Comparison of ENCODE assay signal across 9 cellular contexts in the genomic region with DNA sequence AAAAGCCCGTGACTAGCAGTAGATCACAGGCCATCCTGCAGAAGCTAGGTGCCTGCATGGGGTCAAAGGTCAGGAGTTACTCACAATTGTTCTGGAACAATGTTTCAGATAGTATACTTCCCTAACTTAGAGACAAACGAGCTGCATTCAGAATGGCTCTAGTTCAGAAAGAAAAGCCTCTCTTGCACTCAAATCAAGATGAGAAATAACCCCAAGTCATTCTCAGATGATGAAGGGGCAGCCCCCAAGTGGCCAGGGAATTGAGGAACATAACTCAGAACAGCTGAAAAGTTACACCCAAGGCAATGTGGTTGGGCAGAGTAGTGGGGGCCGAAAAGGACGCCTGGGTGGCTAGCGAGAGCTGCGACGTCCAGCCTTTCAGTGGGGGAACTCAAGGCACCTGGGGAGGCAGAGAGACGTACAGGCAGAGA. TPM values are rescaled to one million over a fixed set of nuclear protein-coding genes. Genes with fewer than 3 reads are reported as not detected.
DNase-seq lines count a peak whose midpoint lies in the region; ATAC-seq and TF ChIP-seq lines count a peak whose summit lies in the region.
"Had no signal": no experiment of that assay in that cellular context is flagged by ENCODE, and none has a peak within 500 bp of the region (broad histone marks: within the 10 kb centered on the region; RNA-seq: fewer than 3 reads in every experiment).

No MANE protein-coding gene starts in this region.

- no peaks in the 10 kb centered on the region for H3K9me3 Mint-ChIP-seq in mesothelial cell of epicardium
- H3K9me3 Mint-ChIP-seq in progenitor cell of endocrine pancreas (ENCODE audit: low read depth): no peaks in the 10 kb centered on the region
- H3K9me3 Mint-ChIP-seq: activated CD4-positive, alpha-beta T cell treated with anti-CD3 and anti-CD28 coated beads, Interleukin-2, amount 10 ng/mL, durations not matched to agents 7 days and 5 days had no signal

- TF ChIP-seq CTCF in NB4 (IDR thresholded peaks at IDR 0.05; ENCODE audit: low read depth, low read length) (no peak), mesothelial cell of epicardium (IDR thresholded peaks at IDR 0.05; ENCODE audit: unreplicated experiment) (no peak), progenitor cell of endocrine pancreas (IDR thresholded peaks at IDR 0.05; ENCODE audit: unreplicated experiment) (no peak)

- H3K4me3 Mint-ChIP-seq in mesothelial cell of epicardium (no peak overlapping the region), progenitor cell of endocrine pancreas (ENCODE audit: low read depth) (no peak overlapping the region)
- H3K4me3 Mint-ChIP-seq: activated CD4-positive, alpha-beta T cell treated with anti-CD3 and anti-CD28 coated beads, Interleukin-2, amount 10 ng/mL, durations not matched to agents 7 days and 5 days had no signal

- H3K4me1 Mint-ChIP-seq in mesothelial cell of epicardium: peaks cover 29% of the 10 kb centered on the region
- H3K4me1 Mint-ChIP-seq in progenitor cell of endocrine pancreas (ENCODE audit: low read depth): peaks cover 30% of the 10 kb centered on the region

- H3K27ac Mint-ChIP-seq in mesothelial cell of epicardium: peak overlapping the region; percentile 65
- H3K27ac Mint-ChIP-seq in progenitor cell of endocrine pancreas: no peak overlapping the region
- H3K27ac Mint-ChIP-seq: activated CD4-positive, alpha-beta T cell treated with anti-CD3 and anti-CD28 coated beads, Interleukin-2, amount 10 ng/mL, durations not matched to agents 7 days and 5 days had no signal

- no peaks in the 10 kb centered on the region for H3K36me3 Mint-ChIP-seq in mesothelial cell of epicardium
- peaks cover 3% of the 10 kb centered on the region for H3K36me3 Mint-ChIP-seq in progenitor cell of endocrine pancreas (ENCODE audit: insufficient read depth)

- DNase-seq in NB4 (ENCODE audit: low read depth) (peak; percentile 14), mesothelial cell of epicardium (ENCODE audit: low spot score in 2 of 2, unreplicated experiment in 2 of 2) (no peak), SKM-1 treated with dmso at 0.1 percent for 144 hours (lab: John Stamatoyannopoulos, UW; ENCODE audit: unreplicated experiment) (no peak), progenitor cell of endocrine pancreas (ENCODE audit: low spot score, unreplicated experiment) (no peak), NCI-H128 (lab: John Stamatoyannopoulos, UW; ENCODE audit: unreplicated experiment) (no peak), NCI-H2196 treated with DMSO at 0.1 percent for 48 hours (lab: John Stamatoyannopoulos, UW; ENCODE audit: unreplicated experiment) (no peak)
- DNase-seq: activated CD4-positive, alpha-beta T cell treated with anti-CD3 and anti-CD28 coated beads, Interleukin-2, amount 10 ng/mL, durations not matched to agents 7 days and 5 days had no signal

- H3K27me3 Mint-ChIP-seq in mesothelial cell of epicardium (ENCODE audit: low read depth): no peaks in the 10 kb centered on the region
- H3K27me3 Mint-ChIP-seq in progenitor cell of endocrine pancreas: no peaks in the 10 kb centered on the region
- H3K27me3 Mint-ChIP-seq: activated CD4-positive, alpha-beta T cell treated with anti-CD3 and anti-CD28 coated beads, Interleukin-2, amount 10 ng/mL, durations not matched to agents 7 days and 5 days had no signal

- H3K4me3 ChIP-seq in NB4 (ENCODE audit: low read depth, low read length): no peak overlapping the region

- TF ChIP-seq POLR2A in NB4 (IDR thresholded peaks at IDR 0.05; ENCODE audit: extremely low read depth, insufficient read length): no peak

- peak; percentile 64 for ATAC-seq in GM18868 (IDR thresholded peaks at IDR 0.05; ENCODE audit: unreplicated experiment)
- ATAC-seq in GM21825 (IDR thresholded peaks at IDR 0.05; ENCODE audit: unreplicated experiment): peak; percentile 59

RNA-seq across cellular contexts. Expression of a gene that starts 27.8 kb away (rescaled TPM):
- total RNA-seq in mesothelial cell of epicardium: 104 to 123 TPM (median 115 TPM) in 3 replicates
- 159 and 169 TPM in 2 replicates for total RNA-seq in progenitor cell of endocrine pancreas
